Comparison of ENCODE assay signal across 9 cellular contexts in genomic region chr13:114068723-114069322, GRCh38.
A peak's percentile ranks its signal among the peaks of the same experiment; 100 is the strongest.
DNase-seq lines count a peak whose midpoint lies in the region; ATAC-seq and TF ChIP-seq lines count a peak whose summit lies in the region.
"Had no signal": no experiment of that assay in that cellular context is flagged by ENCODE, and none has a peak within 500 bp of the region (broad histone marks: within the 10 kb centered on the region; RNA-seq: fewer than 3 reads in every experiment).

No MANE protein-coding gene starts in this region.

- H3K4me3 Mint-ChIP-seq in central memory CD8-positive, alpha-beta T cell: peak overlapping the region; percentile 84

- no peaks in the 10 kb centered on the region for H3K36me3 ChIP-seq in mucosa of descending colon (ENCODE audit: low read depth)

- intact Hi-C loops in mucosa of descending colon (cut with DNase I, micrococcal nuclease): loop anchor here in 1 of 2 donors (5.0 kb wide), 1 partner anchor 63 kb away; the partner anchor contains the start of gene RASA3

- H3K4me3 ChIP-seq in mucosa of descending colon: no peak overlapping the region

- no peaks in the 10 kb centered on the region for H3K27me3 Mint-ChIP-seq in central memory CD8-positive, alpha-beta T cell

- no peak for TF ChIP-seq CTCF in mucosa of descending colon (IDR thresholded peaks at IDR 0.05)

- peak overlapping the region; percentile 90 for H3K27ac Mint-ChIP-seq in central memory CD8-positive, alpha-beta T cell (ENCODE audit: low read depth)

- ATAC-seq in central memory CD8-positive, alpha-beta T cell (replicated peaks; ENCODE audit: extremely low read depth, poor library complexity, severe bottlenecking): no peak
- ATAC-seq in mucosa of descending colon (no peak), GM19467 (IDR thresholded peaks at IDR 0.05; ENCODE audit: unreplicated experiment) (no peak)

- no peaks in the 10 kb centered on the region for H3K9me3 ChIP-seq in mucosa of descending colon

- H3K9me3 Mint-ChIP-seq in central memory CD8-positive, alpha-beta T cell: peaks cover 5% of the 10 kb centered on the region

- H3K36me3 Mint-ChIP-seq in central memory CD8-positive, alpha-beta T cell (ENCODE audit: insufficient read depth): peaks cover 50% of the 10 kb centered on the region

- H3K4me1 Mint-ChIP-seq in central memory CD8-positive, alpha-beta T cell: peaks cover 68% of the 10 kb centered on the region

- DNase-seq in A172 (ENCODE audit: low spot score) (peak; percentile 44), HT-29 (ENCODE audit: low spot score) (peak; percentile 75), mucosa of descending colon (peak in 2 of 3 donors; percentile 26 to 45), NCI-H1105 (lab: John Stamatoyannopoulos, UW) (no peak), NCI-H187 (lab: John Stamatoyannopoulos, UW) (no peak), NCI-H345 treated with DMSO at 0.1 percent for 48 hours (lab: John Stamatoyannopoulos, UW; ENCODE audit: unreplicated experiment) (no peak)
- DNase-seq in central memory CD8-positive, alpha-beta T cell (ENCODE audit: low spot score in 2 of 2): no peak
- DNase-seq: Kasumi-1 had no signal

- peaks cover 27% of the 10 kb centered on the region for H3K4me1 ChIP-seq in mucosa of descending colon (ENCODE audit: low read depth)

Comparison
In these comparisons a context has a peak if more than half of its experiments do, and no peak if none do; other contexts are left out.
1. DNase-seq: peak in A172 (single experiment), HT-29 (single experiment) and mucosa of descending colon (2 of 3); none in central memory CD8-positive, alpha-beta T cell (0 of 2), NCI-H1105 (single experiment), NCI-H187 (0 of 2) and NCI-H345 treated with DMSO at 0.1 percent for 48 hours (single experiment).